25 cellular contexts compared by ENCODE assay signal in the genomic region with DNA sequence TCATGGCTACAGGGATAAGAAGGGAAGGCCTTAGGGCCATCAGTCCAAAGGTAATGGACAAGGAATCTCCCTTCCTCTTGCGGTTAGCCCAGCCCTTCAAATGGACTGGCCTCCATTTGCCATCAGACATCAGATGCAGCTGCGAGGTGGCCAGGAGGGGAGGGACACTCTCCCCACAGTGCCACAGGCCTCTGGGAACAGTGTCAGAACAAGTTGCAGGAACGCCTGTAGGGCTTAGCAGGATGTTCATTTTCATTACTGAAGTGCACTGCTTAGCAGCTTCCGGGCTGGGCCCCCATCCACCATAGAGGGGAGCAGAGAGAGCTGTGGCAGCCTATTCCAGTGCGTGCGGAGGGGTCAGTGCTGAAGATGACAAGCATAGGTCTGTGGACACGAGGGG.
A peak's percentile ranks its signal among the peaks of the same experiment; 100 is the strongest.
DNase-seq lines count a peak whose midpoint lies in the region; ATAC-seq, FAIRE-seq and TF ChIP-seq lines count a peak whose summit lies in the region.
"Had no signal": no experiment of that assay in that cellular context is flagged by ENCODE, and none has a peak within 500 bp of the region (broad histone marks: within the 10 kb centered on the region; RNA-seq: fewer than 3 reads in every experiment).

No MANE protein-coding gene starts in this region.

- H3K9me3 ChIP-seq in stomach = no peaks in the 10 kb centered on the region
- H3K9me3 ChIP-seq: left lung, Peyer's patch, tibial artery had no signal

- H3K27me3 ChIP-seq in stomach = no peaks in the 10 kb centered on the region
- H3K27me3 ChIP-seq: left lung, Peyer's patch, tibial artery had no signal

- peaks cover 9% of the 10 kb centered on the region for H3K4me1 Mint-ChIP-seq in activated naive CD4-positive, alpha-beta T cell treated with anti-CD3 and anti-CD28 coated beads, Interleukin-2, amount 10 ng/mL, durations not matched to agents 7 days and 5 days
- H3K4me1 Mint-ChIP-seq in activated naive CD4-positive, alpha-beta T cell treated with anti-CD3 and anti-CD28 coated beads for 36 hours (ENCODE audit: low read depth) = peaks cover 5% of the 10 kb centered on the region
- H3K4me1 Mint-ChIP-seq in endothelial cell (ENCODE audit: unreplicated experiment) (no peaks in the 10 kb centered on the region), T-cell (peaks cover 14 to 35% (median 27%) of the 10 kb centered on the region in 3 donors)

- no peaks in the 10 kb centered on the region for H3K36me3 Mint-ChIP-seq in activated naive CD4-positive, alpha-beta T cell treated with anti-CD3 and anti-CD28 coated beads, Interleukin-2, amount 10 ng/mL, durations not matched to agents 7 days and 5 days
- peaks cover 10% of the 10 kb centered on the region for H3K36me3 Mint-ChIP-seq in activated naive CD4-positive, alpha-beta T cell treated with anti-CD3 and anti-CD28 coated beads for 36 hours (ENCODE audit: low read depth)
- H3K36me3 Mint-ChIP-seq in endothelial cell (ENCODE audit: low read depth, unreplicated experiment) (peaks cover 3% of the 10 kb centered on the region), T-cell (peaks cover 15% of the 10 kb centered on the region)

- TF ChIP-seq POLR2A in stomach (IDR thresholded peaks at IDR 0.05) = no peak

- 86 to 93% (median 89%) methylated on average over 6 to 7 of the region's 7 CpGs for WGBS in stomach, 5 donors

- H3K36me3 ChIP-seq in stomach = peaks cover 0 to 12% (median 5%) of the 10 kb centered on the region in 4 donors
- H3K36me3 ChIP-seq: left lung, Peyer's patch had no signal

- no peak for DNase-seq in activated naive CD4-positive, alpha-beta T cell treated with anti-CD3 and anti-CD28 coated beads, Interleukin-2, amount 10 ng/mL, durations not matched to agents 7 days and 5 days
- no peak for DNase-seq in activated naive CD4-positive, alpha-beta T cell treated with anti-CD3 and anti-CD28 coated beads for 36 hours
- DNase-seq in RWPE1 (ENCODE audit: low spot score) = no peak
- DNase-seq in endothelial cell (ENCODE audit: low spot score) = no peak
- peak; percentile 20 for DNase-seq in stomach
- no peak for DNase-seq in occipital lobe (lab: John Stamatoyannopoulos, UW)
- DNase-seq in T-cell = no peak
- DNase-seq in GM19239 (ENCODE audit: insufficient read length, low spot score) = no peak
- DNase-seq: ACHN; activated CD4-positive, alpha-beta T cell treated with anti-CD3 and anti-CD28 coated beads for 36 hours; cerebellar nuclear complex; COR-L47; H7; left lung; naive thymus-derived CD4-positive, alpha-beta T cell; NCI-H1105; NCI-H2029; NCI-H69; Peyer's patch; SIG-M5; small intestine; stimulated activated naive CD8-positive, alpha-beta T cell treated with anti-CD3 and anti-CD28 coated beads, Interleukin-15, amount 100 ng/mL, for 72 hours; tibial artery had no signal

- H3K4me3 ChIP-seq in stomach = no peak overlapping the region
- H3K4me3 ChIP-seq: left lung, Peyer's patch, tibial artery had no signal

- CTCF ChIA-PET in activated naive CD4-positive, alpha-beta T cell treated with anti-CD3 and anti-CD28 coated beads, Interleukin-2, amount 10 ng/mL, durations not matched to agents 7 days and 5 days (lab: Charles Lee) = no interaction called here
- CTCF ChIA-PET in activated naive CD4-positive, alpha-beta T cell treated with anti-CD3 and anti-CD28 coated beads for 36 hours (lab: Charles Lee) = no interaction called here
- CTCF ChIA-PET in RWPE1 (lab: Yijun Ruan, JAX) = no interaction called here
- CTCF ChIA-PET in T-cell (lab: Charles Lee) = no interaction called here

- H3K9me3 Mint-ChIP-seq in activated naive CD4-positive, alpha-beta T cell treated with anti-CD3 and anti-CD28 coated beads, Interleukin-2, amount 10 ng/mL, durations not matched to agents 7 days and 5 days = no peaks in the 10 kb centered on the region
- no peaks in the 10 kb centered on the region for H3K9me3 Mint-ChIP-seq in activated naive CD4-positive, alpha-beta T cell treated with anti-CD3 and anti-CD28 coated beads for 36 hours
- no peaks in the 10 kb centered on the region for H3K9me3 Mint-ChIP-seq in endothelial cell (ENCODE audit: unreplicated experiment)
- H3K9me3 Mint-ChIP-seq in T-cell = no peaks in the 10 kb centered on the region
- H3K9me3 Mint-ChIP-seq: IgD-negative memory B cell; naive thymus-derived CD4-positive, alpha-beta T cell; stimulated activated naive CD8-positive, alpha-beta T cell treated with anti-CD3 and anti-CD28 coated beads, Interleukin-15, amount 100 ng/mL, for 72 hours had no signal

- no peaks in the 10 kb centered on the region for H3K27me3 Mint-ChIP-seq in activated naive CD4-positive, alpha-beta T cell treated with anti-CD3 and anti-CD28 coated beads, Interleukin-2, amount 10 ng/mL, durations not matched to agents 7 days and 5 days
- H3K27me3 Mint-ChIP-seq in activated naive CD4-positive, alpha-beta T cell treated with anti-CD3 and anti-CD28 coated beads for 36 hours (ENCODE audit: low read depth) = no peaks in the 10 kb centered on the region
- H3K27me3 Mint-ChIP-seq in endothelial cell (ENCODE audit: unreplicated experiment) = peaks cover 6% of the 10 kb centered on the region
- H3K27me3 Mint-ChIP-seq in T-cell = no peaks in the 10 kb centered on the region
- H3K27me3 Mint-ChIP-seq: activated CD4-positive, alpha-beta T cell treated with anti-CD3 and anti-CD28 coated beads for 36 hours; IgD-negative memory B cell; naive thymus-derived CD4-positive, alpha-beta T cell; stimulated activated naive CD8-positive, alpha-beta T cell treated with anti-CD3 and anti-CD28 coated beads, Interleukin-15, amount 100 ng/mL, for 72 hours had no signal

- H3K4me3 Mint-ChIP-seq in activated naive CD4-positive, alpha-beta T cell treated with anti-CD3 and anti-CD28 coated beads, Interleukin-2, amount 10 ng/mL, durations not matched to agents 7 days and 5 days = no peak overlapping the region
- H3K4me3 Mint-ChIP-seq in activated naive CD4-positive, alpha-beta T cell treated with anti-CD3 and anti-CD28 coated beads for 36 hours = no peak overlapping the region
- H3K4me3 Mint-ChIP-seq in endothelial cell (ENCODE audit: unreplicated experiment) = peak overlapping the region; percentile 22
- H3K4me3 Mint-ChIP-seq in T-cell = no peak overlapping the region
- H3K4me3 Mint-ChIP-seq: activated CD4-positive, alpha-beta T cell treated with anti-CD3 and anti-CD28 coated beads for 36 hours; IgD-negative memory B cell had no signal

- no peak for FAIRE-seq in GM19239 (lab: Jason Lieb, UNC)
- FAIRE-seq: GM18507, small intestine had no signal

- peak overlapping the region; percentile 15; the same call in 1 of the 2 replicates for H3K27ac ChIP-seq in RWPE1
- no peak overlapping the region for H3K27ac ChIP-seq in stomach
- H3K27ac ChIP-seq: left lung, Peyer's patch, tibial artery had no signal

- intact Hi-C loops in activated naive CD4-positive, alpha-beta T cell treated with anti-CD3 and anti-CD28 coated beads for 36 hours (cut with micrococcal nuclease) = no loop called here
- intact Hi-C loops in stomach (cut with DNase I; ENCODE audit: low total_unique reads) = no loop called here

- TF ChIP-seq CTCF in RWPE1 (conservative IDR thresholded peaks at IDR 0.05; ENCODE audit: low read depth) (no peak), endothelial cell (IDR thresholded peaks at IDR 0.05; ENCODE audit: unreplicated experiment) (no peak), stomach (IDR thresholded peaks at IDR 0.05) (no peak)

- no peak for TF ChIP-seq EP300 in stomach (IDR thresholded peaks at IDR 0.05)

- POLR2A ChIA-PET in RWPE1 (lab: Yijun Ruan, JAX; ENCODE audit: low non-redundant PET) = no interaction called here
- POLR2A ChIA-PET in T-cell (lab: Charles Lee) = no interaction called here

- ATAC-seq in T-cell (replicated peaks in 1 of 4) = no peak
- ATAC-seq: activated CD4-positive, alpha-beta T cell treated with anti-CD3 and anti-CD28 coated beads for 36 hours; left lung; naive thymus-derived CD4-positive, alpha-beta T cell; stimulated activated naive CD8-positive, alpha-beta T cell treated with anti-CD3 and anti-CD28 coated beads, Interleukin-15, amount 100 ng/mL, for 72 hours had no signal

- H3K27ac Mint-ChIP-seq in activated naive CD4-positive, alpha-beta T cell treated with anti-CD3 and anti-CD28 coated beads, Interleukin-2, amount 10 ng/mL, durations not matched to agents 7 days and 5 days = peak overlapping the region; percentile 17
- H3K27ac Mint-ChIP-seq in activated naive CD4-positive, alpha-beta T cell treated with anti-CD3 and anti-CD28 coated beads for 36 hours = no peak overlapping the region
- H3K27ac Mint-ChIP-seq in endothelial cell (ENCODE audit: unreplicated experiment) (no peak overlapping the region), T-cell (no peak overlapping the region)
- H3K27ac Mint-ChIP-seq: activated CD4-positive, alpha-beta T cell treated with anti-CD3 and anti-CD28 coated beads for 36 hours had no signal

- peaks cover 0 to 59% (median 31%) of the 10 kb centered on the region in 4 donors for H3K4me1 ChIP-seq in stomach
